18 cellular contexts compared by ENCODE assay signal in the genomic region with DNA sequence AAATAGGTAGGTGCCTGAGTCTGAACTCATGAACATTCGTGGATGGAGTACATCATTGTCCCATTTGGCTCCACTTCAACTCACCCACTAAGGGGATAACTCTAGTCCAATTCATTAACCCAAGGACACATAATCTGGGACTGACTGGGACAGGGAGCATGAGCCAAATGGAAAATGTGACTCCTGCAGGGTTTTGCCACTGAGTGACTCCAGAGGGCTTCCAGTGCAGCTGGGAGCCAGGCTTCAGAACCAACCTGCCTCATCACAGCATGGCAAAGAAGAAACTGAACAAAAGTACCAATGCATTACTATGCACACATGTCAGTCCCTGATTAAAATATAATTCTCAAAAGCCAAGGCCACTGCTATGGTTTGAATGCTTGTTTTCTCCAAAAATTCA.
"Had no signal": no experiment of that assay in that cellular context is flagged by ENCODE, and none has a peak within 500 bp of the region (broad histone marks: within the 10 kb centered on the region; RNA-seq: fewer than 3 reads in every experiment).

No MANE protein-coding gene starts in this region.

- H3K4me2 ChIP-seq: KMS-11 had no signal

- H3K9me3 Mint-ChIP-seq: IgD-negative memory B cell had no signal

- H3K9me3 ChIP-seq: SJCRH30 had no signal

- H3K4me3 ChIP-seq: K562, SJCRH30 had no signal

- H3K36me3 Mint-ChIP-seq: IgD-negative memory B cell had no signal

- H3K27ac ChIP-seq: HL-60, KMS-11, SJCRH30 had no signal

- H3K27me3 Mint-ChIP-seq: IgD-negative memory B cell had no signal

- H3K27me3 ChIP-seq: SJCRH30 had no signal

- H3K27ac Mint-ChIP-seq: IgD-negative memory B cell had no signal

- DNase-seq: Kasumi-1, MM.1S, NCI-H1092 treated with DMSO at 0.1 percent for 48 hours, NCI-H1436, NCI-H187, NCI-H2029, NCI-H2081 treated with DMSO at 0.1 percent for 48 hours, NCI-H2227 treated with DMSO at 0.1 percent for 48 hours, NCI-H524 treated with DMSO at 0.1 percent for 48 hours, NCI-H69, NCI-H774, PC-3, SHP77 treated with DMSO at 0.1 percent for 48 hours, SJCRH30 had no signal

- H3K36me3 ChIP-seq: SJCRH30 had no signal

- H3K4me3 Mint-ChIP-seq: IgD-negative memory B cell had no signal

- H3K4me1 ChIP-seq: SJCRH30 had no signal
